ENCODE assay signal across 8 cellular contexts in genomic region chr5:168747987-168748777, GRCh38.
DNase-seq lines count a peak whose midpoint lies in the region; FAIRE-seq and TF ChIP-seq lines count a peak whose summit lies in the region.

No MANE protein-coding gene starts in this region.

- H3K4ac ChIP-seq in H1 (replicated peaks; ENCODE audit: insufficient read length, low read depth, low read length), result no peak overlapping the region

- H3K27me3 ChIP-seq in H1 (replicated peaks in 1 of 4; ENCODE audit: control insufficient read depth in 3 of 4, extremely low read depth in 1 of 4, insufficient read depth in 3 of 4, low read length in 3 of 4) (peaks cover 0 to 3% (median 0%) of the 10 kb centered on the region in 4 experiments; a peak in 1 of 7 replicates), suprapubic skin (no peaks in the 10 kb centered on the region)

- H3K9ac ChIP-seq in H1 (replicated peaks in 1 of 4; ENCODE audit: extremely low read depth in 1 of 4, low read depth in 3 of 4, low read length in 3 of 4), result no peak overlapping the region

- no peak overlapping the region for H3K4me3 Mint-ChIP-seq in nephron

- no peak overlapping the region for H2BK15ac ChIP-seq in H1 (ENCODE audit: low read length)

- H3K79me2 ChIP-seq in H1 (ENCODE audit: control insufficient read depth in 1 of 2, insufficient read depth in 2 of 2, low read length in 2 of 2), result no peaks in the 10 kb centered on the region

- no peak for TF ChIP-seq POLR2A in H1 (IDR thresholded peaks at IDR 0.05; ENCODE audit: control extremely low read depth in 1 of 2, low read depth in 2 of 2, low read length in 2 of 2)
- TF ChIP-seq POLR2A in suprapubic skin (IDR thresholded peaks at IDR 0.05), result no peak

- peak overlapping the region; percentile 83; the same call in 1 of the 2 replicates for H2AFZ ChIP-seq in H1 (ENCODE audit: low read length)

- no peak overlapping the region for H2AK5ac ChIP-seq in H1 (ENCODE audit: low read depth, low read length)

- H3K9me3 ChIP-seq in H1 (ENCODE audit: insufficient read depth in 2 of 2, low read depth in 1 of 2, low read length in 1 of 2), result no peaks in the 10 kb centered on the region
- H3K9me3 ChIP-seq in suprapubic skin, result no peaks in the 10 kb centered on the region

- no peak overlapping the region for H3K14ac ChIP-seq in H1 (ENCODE audit: insufficient read length)

- peaks cover 81% of the 10 kb centered on the region for H3K36me3 Mint-ChIP-seq in nephron (ENCODE audit: low read depth)

- FAIRE-seq in GM19239 (lab: Jason Lieb, UNC), result no peak
- no peak for FAIRE-seq in H1 (lab: Jason Lieb, UNC)

- no peak overlapping the region for H3K27ac ChIP-seq in H1 (ENCODE audit: low read depth, low read length)
- H3K27ac ChIP-seq in suprapubic skin, result no peak overlapping the region

- no peaks in the 10 kb centered on the region for H3K4me1 Mint-ChIP-seq in nephron

- peak; percentile 86 to 90 for TF ChIP-seq RAD21 in H1 (IDR thresholded peaks at IDR 0.05 in 1 of 2, conservative IDR thresholded peaks at IDR 0.05 in 1 of 2; ENCODE audit: low read depth in 2 of 2, low read length in 2 of 2)

- TF ChIP-seq CTCF in H1 (IDR thresholded peaks at IDR 0.05; ENCODE audit: control extremely low read depth in 1 of 3, insufficient read depth in 1 of 3, low read depth in 1 of 3, low read length in 3 of 3) (peak; percentile 95), nephron (IDR thresholded peaks at IDR 0.05; ENCODE audit: unreplicated experiment in 3 of 3) (peak; percentile 38 to 52 (median 40)), suprapubic skin (IDR thresholded peaks at IDR 0.05) (peak in 1 of 2 donors; percentile 36)

- H3K4me3 ChIP-seq in H1 (ENCODE audit: extremely low read depth in 1 of 4, insufficient read depth in 2 of 4, low read depth in 3 of 4, low read length in 4 of 4) (no peak overlapping the region), suprapubic skin (no peak overlapping the region)

- DNase-seq in Ammon's horn (ENCODE audit: low spot score), result peak; percentile 32
- peak; percentile 54 for DNase-seq in GM19239 (ENCODE audit: insufficient read length, low spot score)
- peak; percentile 79 for DNase-seq in HuH-7.5 (ENCODE audit: low spot score)
- peak; percentile 70 for DNase-seq in SKM-1 (lab: John Stamatoyannopoulos, UW; ENCODE audit: unreplicated experiment)
- DNase-seq in H1 (ENCODE audit: low read depth in 1 of 2, low spot score in 2 of 2), result peak; percentile 68 to 91
- no peak for DNase-seq in NCI-H226
- DNase-seq in suprapubic skin (ENCODE audit: low spot score in 2 of 2), result no peak

- no peak for TF ChIP-seq EP300 in H1 (IDR thresholded peaks at IDR 0.05; ENCODE audit: borderline replicate concordance in 1 of 2, low read depth in 2 of 2, low read length in 2 of 2)
- TF ChIP-seq EP300 in suprapubic skin (IDR thresholded peaks at IDR 0.05), result no peak

- H2BK12ac ChIP-seq in H1 (ENCODE audit: low read depth, low read length), result peak overlapping the region; percentile 29; the same call in 1 of the 2 replicates

- H3K23ac ChIP-seq in H1 (ENCODE audit: insufficient read length), result no peak overlapping the region

- H3K56ac ChIP-seq in H1 (replicated peaks; ENCODE audit: insufficient read length, low read depth, low read length), result no peak overlapping the region

- CTCF ChIA-PET in H1 (lab: Charles Lee; ENCODE audit: partially characterized antibody), result interaction anchor here (0.5 to 2.5 kb wide), 34 partner anchors 8 to 245 kb away, joined by 3 to 14 read pairs (median 4); no protein-coding TSS in a partner anchor

- WGBS in H1 (ENCODE audit: extremely low coverage in 1 of 2, insufficient coverage in 1 of 2, insufficient read length in 1 of 2, insufficient replicate concordance in 2 of 2, low coverage in 1 of 2, low lambda C conversion rate in 2 of 2, missing lambda C conversion rate in 1 of 2), 2 experiments, result 56% methylated on average over 19 of the region's 19 CpGs; no CpG with 5 or more reads in 1 of the 2 experiments
- WGBS in suprapubic skin, result 72% methylated on average over 14 of the region's 19 CpGs

- H3K27ac Mint-ChIP-seq in nephron, result no peak overlapping the region

- peaks cover 0 to 1% of the 10 kb centered on the region in 2 experiments for H4K20me1 ChIP-seq in H1 (replicated peaks in 1 of 2; ENCODE audit: control insufficient read depth in 1 of 2, insufficient read depth in 2 of 2, low read length in 2 of 2)

- H3K36me3 ChIP-seq in H1 (ENCODE audit: control insufficient read depth in 2 of 4, insufficient read depth in 4 of 4, low read length in 3 of 4), result no peaks in the 10 kb centered on the region
- peaks cover 22% of the 10 kb centered on the region for H3K36me3 ChIP-seq in suprapubic skin

- H3K27me3 Mint-ChIP-seq in nephron (ENCODE audit: low read depth), result peaks cover 7% of the 10 kb centered on the region

- H3K18ac ChIP-seq in H1 (ENCODE audit: extremely low read depth, low read length), result no peak overlapping the region

- no peak overlapping the region for H4K8ac ChIP-seq in H1 (ENCODE audit: extremely low read depth, insufficient read depth, low read length)

- H3K79me1 ChIP-seq in H1 (ENCODE audit: low read depth, low read length), result no peaks in the 10 kb centered on the region

- H3K23me2 ChIP-seq in H1 (ENCODE audit: low read depth, low read length), result peaks cover 10% of the 10 kb centered on the region; the same call in 1 of the 2 replicates

- H2BK20ac ChIP-seq in H1 (ENCODE audit: low read length), result no peak overlapping the region

- no peak overlapping the region for H4K91ac ChIP-seq in H1 (replicated peaks; ENCODE audit: insufficient read length, low read length)

- peaks cover 16% of the 10 kb centered on the region for H3K9me3 Mint-ChIP-seq in nephron

- H3K4me1 ChIP-seq in H1 (replicated peaks in 1 of 4; ENCODE audit: control insufficient read depth in 3 of 4, insufficient read depth in 4 of 4, low read length in 3 of 4) (no peaks in the 10 kb centered on the region), suprapubic skin (no peaks in the 10 kb centered on the region)

- H3K4me2 ChIP-seq in H1 (ENCODE audit: insufficient read depth in 1 of 2, low read depth in 2 of 2, low read length in 2 of 2), result no peak overlapping the region

- H2BK120ac ChIP-seq in H1 (replicated peaks; ENCODE audit: low read depth, low read length), result no peak overlapping the region

- POLR2A ChIA-PET in H1 (lab: Charles Lee; ENCODE audit: partially characterized antibody), result interaction anchor here (0.7 kb wide), 1 partner anchor 17 kb away, joined by 3 read pairs; no protein-coding TSS in a partner anchor

- no peak overlapping the region for H4K5ac ChIP-seq in H1 (ENCODE audit: insufficient read length, low read depth, low read length)

- H2BK5ac ChIP-seq in H1 (ENCODE audit: low read depth, low read length), result no peak overlapping the region

TF ChIP-seq in H1, 55 proteins besides CTCF, POLR2A, EP300 and RAD21:
- TF ChIP-seq CHD2 (IDR thresholded peaks at IDR 0.05; ENCODE audit: low read length) (no peak), CREB1 (IDR thresholded peaks at IDR 0.05) (peak; percentile 54; the same call in 1 of the 2 replicates), MAX (IDR thresholded peaks at IDR 0.05) (peak; percentile 42; the same call in 1 of the 2 replicates), SIX5 (IDR thresholded peaks at IDR 0.05; ENCODE audit: low read depth, low read length) (no peak), YY1 (IDR thresholded peaks at IDR 0.05; ENCODE audit: low read depth, low read length) (0 out of 2 replicates have a peak, but pooled peaks have one; percentile 17), GABPA (IDR thresholded peaks at IDR 0.05; ENCODE audit: borderline replicate concordance, insufficient read depth, low read length) (peak; percentile 28; the same call in 1 of the 2 replicates)

Comparison
In these comparisons a context has a peak if more than half of its experiments do, and no peak if none do; other contexts are left out.
1. DNase-seq: peak in Ammon's horn (single experiment), GM19239 (single experiment), HuH-7.5 (single experiment), SKM-1 (single experiment) and H1 (2 of 2); none in NCI-H226 (single experiment) and suprapubic skin (0 of 2).